Comparison of ENCODE assay signal across 1 cellular context in the genomic region with DNA sequence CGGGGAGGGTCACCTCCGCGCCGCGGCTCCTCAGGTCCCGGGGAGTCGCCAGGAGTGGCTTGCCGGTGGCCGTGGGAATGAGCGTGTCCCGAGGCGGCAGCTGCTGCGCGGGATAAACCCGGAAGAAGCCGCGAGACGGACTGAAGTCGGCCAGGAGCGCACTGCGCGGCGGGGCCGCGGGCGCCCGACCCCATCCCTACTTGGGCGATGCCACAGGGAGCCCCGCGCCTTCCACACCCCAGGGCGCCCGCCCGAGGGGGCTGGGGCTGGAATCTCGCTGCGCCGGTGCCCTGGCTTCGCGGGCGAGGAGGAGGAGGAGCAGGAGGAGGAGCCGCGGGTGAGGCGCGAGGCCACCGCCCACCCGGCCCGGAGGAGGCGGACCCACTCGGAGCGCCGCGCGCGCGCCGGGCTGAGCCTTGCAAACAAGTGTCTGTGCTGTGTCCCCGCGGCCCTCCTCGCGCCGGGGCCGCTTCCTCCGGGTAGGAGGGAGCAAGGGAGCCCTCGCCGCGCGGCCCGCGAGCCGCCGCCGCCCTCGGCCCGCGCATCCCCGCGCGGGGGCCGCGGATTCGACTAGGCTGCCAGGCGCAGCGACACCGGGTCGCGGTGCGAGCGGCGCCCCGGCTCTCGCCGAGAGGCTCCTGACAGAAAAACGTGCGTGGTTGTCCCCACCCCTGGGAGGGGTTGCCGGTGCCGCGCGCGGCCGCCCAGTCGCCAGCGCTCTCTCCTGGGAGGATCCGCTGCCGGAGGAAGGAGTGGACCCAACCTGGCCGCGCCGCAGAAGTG.
TF ChIP-seq lines count a peak whose summit lies in the region.

TSS of gene ZDHHC14 (plus strand) at position 412 of the 783 bp plus-strand sequence.

TF ChIP-seq in GM12878, 131 proteins besides CTCF, POLR2A, EP300 and RAD21 (continued from another document):
- TF ChIP-seq, protein P1, sequence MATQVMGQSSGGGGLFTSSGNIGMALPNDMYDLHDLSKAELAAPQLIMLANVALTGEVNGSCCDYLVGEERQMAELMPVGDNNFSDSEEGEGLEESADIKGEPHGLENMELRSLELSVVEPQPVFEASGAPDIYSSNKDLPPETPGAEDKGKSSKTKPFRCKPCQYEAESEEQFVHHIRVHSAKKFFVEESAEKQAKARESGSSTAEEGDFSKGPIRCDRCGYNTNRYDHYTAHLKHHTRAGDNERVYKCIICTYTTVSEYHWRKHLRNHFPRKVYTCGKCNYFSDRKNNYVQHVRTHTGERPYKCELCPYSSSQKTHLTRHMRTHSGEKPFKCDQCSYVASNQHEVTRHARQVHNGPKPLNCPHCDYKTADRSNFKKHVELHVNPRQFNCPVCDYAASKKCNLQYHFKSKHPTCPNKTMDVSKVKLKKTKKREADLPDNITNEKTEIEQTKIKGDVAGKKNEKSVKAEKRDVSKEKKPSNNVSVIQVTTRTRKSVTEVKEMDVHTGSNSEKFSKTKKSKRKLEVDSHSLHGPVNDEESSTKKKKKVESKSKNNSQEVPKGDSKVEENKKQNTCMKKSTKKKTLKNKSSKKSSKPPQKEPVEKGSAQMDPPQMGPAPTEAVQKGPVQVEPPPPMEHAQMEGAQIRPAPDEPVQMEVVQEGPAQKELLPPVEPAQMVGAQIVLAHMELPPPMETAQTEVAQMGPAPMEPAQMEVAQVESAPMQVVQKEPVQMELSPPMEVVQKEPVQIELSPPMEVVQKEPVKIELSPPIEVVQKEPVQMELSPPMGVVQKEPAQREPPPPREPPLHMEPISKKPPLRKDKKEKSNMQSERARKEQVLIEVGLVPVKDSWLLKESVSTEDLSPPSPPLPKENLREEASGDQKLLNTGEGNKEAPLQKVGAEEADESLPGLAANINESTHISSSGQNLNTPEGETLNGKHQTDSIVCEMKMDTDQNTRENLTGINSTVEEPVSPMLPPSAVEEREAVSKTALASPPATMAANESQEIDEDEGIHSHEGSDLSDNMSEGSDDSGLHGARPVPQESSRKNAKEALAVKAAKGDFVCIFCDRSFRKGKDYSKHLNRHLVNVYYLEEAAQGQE (IDR thresholded peaks at IDR 0.05; ENCODE audit: low read depth, low read length): no peak
- TF ChIP-seq YY1 (IDR thresholded peaks at IDR 0.05; ENCODE audit: low read depth, low read length) (0 out of 2 replicates have a peak, but pooled peaks have one; percentile 20), LARP7 (IDR thresholded peaks at IDR 0.05) (peak; percentile 98), RFX5 (IDR thresholded peaks at IDR 0.05; ENCODE audit: low read depth, low read length) (no peak), SREBF1 (IDR thresholded peaks at IDR 0.05; ENCODE audit: low read length) (no peak), ZNF217 (IDR thresholded peaks at IDR 0.05) (no peak), STAT1 (conservative IDR thresholded peaks at IDR 0.05) (0 out of 2 replicates have a peak, but pooled peaks have one; percentile 38), ZNF384 (IDR thresholded peaks at IDR 0.05; ENCODE audit: borderline replicate concordance, low read depth, low read length) (no peak), MEF2A (IDR thresholded peaks at IDR 0.05; ENCODE audit: insufficient read depth, low read depth, low read length) (no peak), TCF3 (IDR thresholded peaks at IDR 0.05; ENCODE audit: borderline replicate concordance, insufficient read depth, low read depth, low read length) (no peak), RELA (IDR thresholded peaks at IDR 0.05; ENCODE audit: borderline replicate concordance, partially characterized antibody) (peak; percentile 36), E2F4 (IDR thresholded peaks at IDR 0.05; ENCODE audit: low read depth, low read length) (no peak), YBX1 (IDR thresholded peaks at IDR 0.05) (no peak), DPF2 (IDR thresholded peaks at IDR 0.05) (peak; percentile 78), JUNB (IDR thresholded peaks at IDR 0.05) (no peak), E2F8 (IDR thresholded peaks at IDR 0.05; ENCODE audit: low read depth, partially characterized antibody) (no peak), BHLHE40 (IDR thresholded peaks at IDR 0.05; ENCODE audit: borderline replicate concordance in 1 of 2, low read depth in 2 of 2, low read length in 1 of 2) (peak; percentile 53 to 90), ZNF687 (IDR thresholded peaks at IDR 0.05) (peak; percentile 73; the same call in 1 of the 2 replicates), GATAD2B (conservative IDR thresholded peaks at IDR 0.05; ENCODE audit: low read depth) (peak; percentile 77), ASH2L (IDR thresholded peaks at IDR 0.05; ENCODE audit: borderline replicate concordance, low read depth) (no peak), BMI1 (IDR thresholded peaks at IDR 0.05; ENCODE audit: borderline replicate concordance) (no peak), CHD1 (IDR thresholded peaks at IDR 0.05; ENCODE audit: low read depth, low read length) (no peak), HSF1 (IDR thresholded peaks at IDR 0.05; ENCODE audit: low read depth, low read length) (no peak), SUZ12 (IDR thresholded peaks at IDR 0.05; ENCODE audit: unreplicated experiment) (peak; percentile 53), ATF7 (IDR thresholded peaks at IDR 0.05; ENCODE audit: low read depth) (no peak), TARDBP (IDR thresholded peaks at IDR 0.05; ENCODE audit: borderline replicate concordance) (no peak), ETV6 (conservative IDR thresholded peaks at IDR 0.05 in 1 of 2, IDR thresholded peaks at IDR 0.05 in 1 of 2; ENCODE audit: borderline replicate concordance in 1 of 2, low read depth in 1 of 2) (no peak), ZZZ3 (IDR thresholded peaks at IDR 0.05; ENCODE audit: control insufficient read depth, insufficient read length, low read depth) (no peak), POLR2AphosphoS2 (IDR thresholded peaks at IDR 0.05; ENCODE audit: low read depth, low read length) (no peak), CBX5 (IDR thresholded peaks at IDR 0.05; ENCODE audit: low read depth) (no peak), CREM (IDR thresholded peaks at IDR 0.05; ENCODE audit: low read depth) (no peak; the same call in 1 of the 2 replicates), MEF2B (IDR thresholded peaks at IDR 0.05; ENCODE audit: partially characterized antibody, poor library complexity, severe bottlenecking) (no peak), CEBPB (IDR thresholded peaks at IDR 0.05; ENCODE audit: borderline replicate concordance in 1 of 2, low read depth in 2 of 2, low read length in 2 of 2) (no peak)
TF ChIP-seq in GM12878: peak in this region for 24.
